In the genomic region with DNA sequence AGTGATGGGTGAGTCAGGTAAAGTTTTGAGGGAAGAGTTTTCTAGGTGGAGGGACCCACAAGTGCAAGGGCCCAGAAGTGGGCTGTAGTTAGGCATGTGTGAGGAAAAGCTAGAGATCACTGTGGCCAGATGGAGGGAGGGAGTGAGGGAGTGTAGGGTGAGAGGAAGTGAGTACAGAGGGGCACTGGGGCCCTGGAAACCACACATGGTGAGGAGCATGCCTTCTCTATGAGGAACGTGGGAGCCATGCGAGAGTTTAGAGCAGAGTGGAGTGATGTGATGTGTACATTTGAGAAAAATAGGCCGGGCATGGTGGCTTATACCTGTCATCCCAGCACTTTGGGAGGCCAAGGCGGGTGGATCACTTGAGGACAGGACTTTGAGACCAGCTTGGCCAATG, we compare ENCODE assay signal across 19 cellular contexts.
"Had no signal": no experiment of that assay in that cellular context is flagged by ENCODE, and none has a peak within 500 bp of the region (broad histone marks: within the 10 kb centered on the region; RNA-seq: fewer than 3 reads in every experiment).

No MANE protein-coding gene starts in this region.

- H3K36me3 Mint-ChIP-seq: mesothelial cell of epicardium had no signal

- H3K9me3 Mint-ChIP-seq: activated naive CD4-positive, alpha-beta T cell treated with anti-CD3 and anti-CD28 coated beads for 36 hours; activated T-helper 17 cell treated with anti-CD3 and anti-CD28 coated beads, Interleukin-2, amount 50 U/mL, for 72 hours; dendritic cell treated with granulocyte-macrophage colony-stimulating factor and Interleukin-4, amounts not matched to agents 40 ng/mL and 50 ng/mL, for 4 days; mesothelial cell of epicardium; stimulated activated naive CD8-positive, alpha-beta T cell treated with anti-CD3 and anti-CD28 coated beads, Interleukin-15, amount 100 ng/mL, for 72 hours had no signal

- H3K36me3 ChIP-seq: lower lobe of right lung, ovary, sigmoid colon, spleen, upper lobe of left lung had no signal

- H3K4me3 Mint-ChIP-seq: activated naive CD4-positive, alpha-beta T cell treated with anti-CD3 and anti-CD28 coated beads for 36 hours; activated T-helper 17 cell treated with anti-CD3 and anti-CD28 coated beads, Interleukin-2, amount 50 U/mL, for 72 hours; dendritic cell treated with granulocyte-macrophage colony-stimulating factor and Interleukin-4, amounts not matched to agents 40 ng/mL and 50 ng/mL, for 4 days; mesothelial cell of epicardium; stimulated activated naive CD8-positive, alpha-beta T cell treated with anti-CD3 and anti-CD28 coated beads, Interleukin-15, amount 100 ng/mL, for 72 hours had no signal

- ATAC-seq: activated T-helper 17 cell treated with anti-CD3 and anti-CD28 coated beads, Interleukin-2, amount 50 U/mL, for 72 hours; left colon; lower lobe of right lung; stimulated activated naive CD8-positive, alpha-beta T cell treated with anti-CD3 and anti-CD28 coated beads, Interleukin-15, amount 100 ng/mL, for 72 hours had no signal

- H3K4me3 ChIP-seq: lower lobe of right lung, ovary, sigmoid colon, spleen, upper lobe of left lung had no signal

- H3K27ac ChIP-seq: epithelial cell of prostate, lower lobe of right lung, ovary, sigmoid colon, spleen, upper lobe of left lung, WERI-Rb-1 had no signal

- H3K9me3 ChIP-seq: lower lobe of right lung, ovary, sigmoid colon, spleen, upper lobe of left lung had no signal

- DNase-seq: activated CD4-positive, alpha-beta T cell treated with anti-CD3 and anti-CD28 coated beads, Interleukin-2, amount 50 U/mL, for 48 hours; activated naive CD4-positive, alpha-beta T cell treated with anti-CD3 and anti-CD28 coated beads for 36 hours; effector memory CD4-positive, alpha-beta T cell; foreskin melanocyte; head of caudate nucleus; left colon; lower lobe of right lung; ovary; sigmoid colon; spleen; stimulated activated naive CD8-positive, alpha-beta T cell treated with anti-CD3 and anti-CD28 coated beads, Interleukin-15, amount 100 ng/mL, for 72 hours; upper lobe of left lung; WERI-Rb-1 had no signal

- FAIRE-seq: astrocyte, bronchial epithelial cell had no signal

- H3K4me1 ChIP-seq: sigmoid colon, upper lobe of left lung had no signal

- H3K4me1 Mint-ChIP-seq: activated T-helper 17 cell treated with anti-CD3 and anti-CD28 coated beads, Interleukin-2, amount 50 U/mL, for 72 hours; mesothelial cell of epicardium had no signal

- H3K27me3 ChIP-seq: ovary had no signal

- H3K27ac Mint-ChIP-seq: activated naive CD4-positive, alpha-beta T cell treated with anti-CD3 and anti-CD28 coated beads for 36 hours; activated T-helper 17 cell treated with anti-CD3 and anti-CD28 coated beads, Interleukin-2, amount 50 U/mL, for 72 hours; dendritic cell treated with granulocyte-macrophage colony-stimulating factor and Interleukin-4, amounts not matched to agents 40 ng/mL and 50 ng/mL, for 4 days; mesothelial cell of epicardium; stimulated activated naive CD8-positive, alpha-beta T cell treated with anti-CD3 and anti-CD28 coated beads, Interleukin-15, amount 100 ng/mL, for 72 hours had no signal
